In genomic region chr2:219160186-219161017, GRCh38 we compare ENCODE assay signal across 1 cellular context.
A peak's percentile ranks its signal among the peaks of the same experiment; 100 is the strongest.
TF ChIP-seq lines count a peak whose summit lies in the region.

A gene with protein sequence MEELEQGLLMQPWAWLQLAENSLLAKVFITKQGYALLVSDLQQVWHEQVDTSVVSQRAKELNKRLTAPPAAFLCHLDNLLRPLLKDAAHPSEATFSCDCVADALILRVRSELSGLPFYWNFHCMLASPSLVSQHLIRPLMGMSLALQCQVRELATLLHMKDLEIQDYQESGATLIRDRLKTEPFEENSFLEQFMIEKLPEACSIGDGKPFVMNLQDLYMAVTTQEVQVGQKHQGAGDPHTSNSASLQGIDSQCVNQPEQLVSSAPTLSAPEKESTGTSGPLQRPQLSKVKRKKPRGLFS (minus strand): TSS chr2:219160815. CDS start chr2:219158362, 2,453 bp downstream.

TF ChIP-seq in HepG2, 621 proteins besides CTCF, POLR2A, EP300 and RAD21 (continued from another document and continues in another):
- TF ChIP-seq, protein P1, sequence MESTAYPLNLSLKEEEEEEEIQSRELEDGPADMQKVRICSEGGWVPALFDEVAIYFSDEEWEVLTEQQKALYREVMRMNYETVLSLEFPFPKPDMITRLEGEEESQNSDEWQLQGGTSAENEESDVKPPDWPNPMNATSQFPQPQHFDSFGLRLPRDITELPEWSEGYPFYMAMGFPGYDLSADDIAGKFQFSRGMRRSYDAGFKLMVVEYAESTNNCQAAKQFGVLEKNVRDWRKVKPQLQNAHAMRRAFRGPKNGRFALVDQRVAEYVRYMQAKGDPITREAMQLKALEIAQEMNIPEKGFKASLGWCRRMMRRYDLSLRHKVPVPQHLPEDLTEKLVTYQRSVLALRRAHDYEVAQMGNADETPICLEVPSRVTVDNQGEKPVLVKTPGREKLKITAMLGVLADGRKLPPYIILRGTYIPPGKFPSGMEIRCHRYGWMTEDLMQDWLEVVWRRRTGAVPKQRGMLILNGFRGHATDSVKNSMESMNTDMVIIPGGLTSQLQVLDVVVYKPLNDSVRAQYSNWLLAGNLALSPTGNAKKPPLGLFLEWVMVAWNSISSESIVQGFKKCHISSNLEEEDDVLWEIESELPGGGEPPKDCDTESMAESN (CRISPR knock-in tag; conservative IDR thresholded peaks at IDR 0.05): peak; percentile 96
- TF ChIP-seq LCORL (IDR thresholded peaks at IDR 0.05) (peak; percentile 54; the same call in 1 of the 2 replicates), LCORL (CRISPR knock-in tag; IDR thresholded peaks at IDR 0.05) (peak; percentile 93), SRSF1 (optimal IDR thresholded peaks at IDR 0.05; ENCODE audit: low read depth, low read length) (peak; percentile 48), ISL2 (CRISPR knock-in tag; IDR thresholded peaks at IDR 0.05) (peak; percentile 67; the same call in 1 of the 2 replicates), FOXC1 (CRISPR knock-in tag; IDR thresholded peaks at IDR 0.05; ENCODE audit: borderline replicate concordance) (peak; percentile 97), HNRNPLL (IDR thresholded peaks at IDR 0.05; ENCODE audit: low read depth, low read length, poor library complexity, severe bottlenecking) (peak; percentile 77), BCL3 (CRISPR knock-in tag; IDR thresholded peaks at IDR 0.05) (peak; percentile 88), TRIM24 (CRISPR knock-in tag; IDR thresholded peaks at IDR 0.05) (no peak), ZNF317 (CRISPR knock-in tag; IDR thresholded peaks at IDR 0.05) (peak; percentile 76), GATA4 (IDR thresholded peaks at IDR 0.05; ENCODE audit: borderline replicate concordance, low read depth) (no peak; the same call in 1 of the 2 replicates), ZSCAN29 (CRISPR knock-in tag; conservative IDR thresholded peaks at IDR 0.05) (0 out of 2 replicates have a peak, but pooled peaks have one; percentile 64), KLF6 (CRISPR knock-in tag; IDR thresholded peaks at IDR 0.05) (peak; percentile 95), SNAI1 (CRISPR knock-in tag; IDR thresholded peaks at IDR 0.05; ENCODE audit: borderline replicate concordance) (peak; percentile 34; the same call in 1 of the 2 replicates), ZNF20 (CRISPR knock-in tag; IDR thresholded peaks at IDR 0.05) (no peak), ZNF484 (CRISPR knock-in tag; IDR thresholded peaks at IDR 0.05; ENCODE audit: borderline replicate concordance, low read depth) (0 out of 2 replicates have a peak, but pooled peaks have one; percentile 56), TAF1 (CRISPR knock-in tag; IDR thresholded peaks at IDR 0.05) (peak; percentile 86), ZNF430 (CRISPR knock-in tag; IDR thresholded peaks at IDR 0.05) (peak; percentile 74), ZIK1 (CRISPR knock-in tag; IDR thresholded peaks at IDR 0.05; ENCODE audit: borderline replicate concordance, low read depth) (peak; percentile 95), ZSCAN12 (CRISPR knock-in tag; IDR thresholded peaks at IDR 0.05) (peak; percentile 56; the same call in 1 of the 2 replicates), ZNF768 (CRISPR knock-in tag; IDR thresholded peaks at IDR 0.05) (peak; percentile 74), DMAP1 (CRISPR knock-in tag; IDR thresholded peaks at IDR 0.05) (peak; percentile 93), TMF1 (CRISPR knock-in tag; IDR thresholded peaks at IDR 0.05; ENCODE audit: low read depth) (peak; percentile 93), FOXA3 (CRISPR knock-in tag; IDR thresholded peaks at IDR 0.05) (peak; percentile 62), TBX2 (CRISPR knock-in tag; IDR thresholded peaks at IDR 0.05; ENCODE audit: borderline replicate concordance) (peak; percentile 87), CREB1 (IDR thresholded peaks at IDR 0.05) (no peak), CREB1 (CRISPR knock-in tag; IDR thresholded peaks at IDR 0.05) (no peak), CCDC6 (CRISPR knock-in tag; IDR thresholded peaks at IDR 0.05) (no peak; the same call in 1 of the 2 replicates), NAIF1 (CRISPR knock-in tag; IDR thresholded peaks at IDR 0.05; ENCODE audit: borderline replicate concordance) (no peak), KMT2B (CRISPR knock-in tag; IDR thresholded peaks at IDR 0.05) (peak; percentile 84), ZNF550 (CRISPR knock-in tag; IDR thresholded peaks at IDR 0.05; ENCODE audit: borderline replicate concordance) (peak; percentile 92), BRCA1 (CRISPR knock-in tag; IDR thresholded peaks at IDR 0.05) (peak; percentile 89), ZNF678 (CRISPR knock-in tag; IDR thresholded peaks at IDR 0.05) (peak; percentile 28; the same call in 1 of the 2 replicates), ZNF564 (CRISPR knock-in tag; IDR thresholded peaks at IDR 0.05) (no peak), JUND (CRISPR knock-in tag; IDR thresholded peaks at IDR 0.05) (no peak; the same call in 1 of the 2 replicates), ZNF891 (CRISPR knock-in tag; IDR thresholded peaks at IDR 0.05) (peak; percentile 80; the same call in 1 of the 2 replicates), KDM6A (CRISPR knock-in tag; IDR thresholded peaks at IDR 0.05; ENCODE audit: low read depth) (no peak), FUBP1 (CRISPR knock-in tag; IDR thresholded peaks at IDR 0.05; ENCODE audit: borderline replicate concordance) (peak; percentile 53; the same call in 1 of the 2 replicates), ZBTB7B (CRISPR knock-in tag; IDR thresholded peaks at IDR 0.05) (0 out of 2 replicates have a peak, but pooled peaks have one; percentile 85), RBAK (CRISPR knock-in tag; IDR thresholded peaks at IDR 0.05) (0 out of 2 replicates have a peak, but pooled peaks have one; percentile 50), ZNF234 (CRISPR knock-in tag; conservative IDR thresholded peaks at IDR 0.05) (no peak; the same call in 1 of the 2 replicates), HDAC1 (CRISPR knock-in tag; IDR thresholded peaks at IDR 0.05) (peak; percentile 88), ZNF691 (CRISPR knock-in tag; IDR thresholded peaks at IDR 0.05; ENCODE audit: borderline replicate concordance, low read depth) (no peak), CREBL2 (CRISPR knock-in tag; IDR thresholded peaks at IDR 0.05; ENCODE audit: borderline replicate concordance) (peak; percentile 58; the same call in 1 of the 2 replicates), ATF7 (IDR thresholded peaks at IDR 0.05) (no peak), ATF7 (CRISPR knock-in tag; IDR thresholded peaks at IDR 0.05) (no peak), NFYC (CRISPR knock-in tag; IDR thresholded peaks at IDR 0.05) (no peak), ZFP90 (CRISPR knock-in tag; IDR thresholded peaks at IDR 0.05; ENCODE audit: borderline replicate concordance) (peak; percentile 93), MYNN (CRISPR knock-in tag; IDR thresholded peaks at IDR 0.05; ENCODE audit: low read depth) (no peak; the same call in 1 of the 2 replicates), ZFAT (CRISPR knock-in tag; conservative IDR thresholded peaks at IDR 0.05) (0 out of 2 replicates have a peak, but pooled peaks have one; percentile 52), HMG20A (CRISPR knock-in tag; IDR thresholded peaks at IDR 0.05; ENCODE audit: borderline replicate concordance) (no peak), HMGXB3 (CRISPR knock-in tag; IDR thresholded peaks at IDR 0.05; ENCODE audit: borderline replicate concordance) (peak; percentile 86), RORA (CRISPR knock-in tag; IDR thresholded peaks at IDR 0.05) (no peak), ZNF124 (CRISPR knock-in tag; IDR thresholded peaks at IDR 0.05) (peak; percentile 64), ZNF761 (CRISPR knock-in tag; conservative IDR thresholded peaks at IDR 0.05) (no peak; the same call in 1 of the 2 replicates)
- TF ChIP-seq, protein P2, sequence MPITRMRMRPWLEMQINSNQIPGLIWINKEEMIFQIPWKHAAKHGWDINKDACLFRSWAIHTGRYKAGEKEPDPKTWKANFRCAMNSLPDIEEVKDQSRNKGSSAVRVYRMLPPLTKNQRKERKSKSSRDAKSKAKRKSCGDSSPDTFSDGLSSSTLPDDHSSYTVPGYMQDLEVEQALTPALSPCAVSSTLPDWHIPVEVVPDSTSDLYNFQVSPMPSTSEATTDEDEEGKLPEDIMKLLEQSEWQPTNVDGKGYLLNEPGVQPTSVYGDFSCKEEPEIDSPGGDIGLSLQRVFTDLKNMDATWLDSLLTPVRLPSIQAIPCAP (CRISPR knock-in tag; IDR thresholded peaks at IDR 0.05; ENCODE audit: low read depth): no peak
- TF ChIP-seq, protein P3, sequence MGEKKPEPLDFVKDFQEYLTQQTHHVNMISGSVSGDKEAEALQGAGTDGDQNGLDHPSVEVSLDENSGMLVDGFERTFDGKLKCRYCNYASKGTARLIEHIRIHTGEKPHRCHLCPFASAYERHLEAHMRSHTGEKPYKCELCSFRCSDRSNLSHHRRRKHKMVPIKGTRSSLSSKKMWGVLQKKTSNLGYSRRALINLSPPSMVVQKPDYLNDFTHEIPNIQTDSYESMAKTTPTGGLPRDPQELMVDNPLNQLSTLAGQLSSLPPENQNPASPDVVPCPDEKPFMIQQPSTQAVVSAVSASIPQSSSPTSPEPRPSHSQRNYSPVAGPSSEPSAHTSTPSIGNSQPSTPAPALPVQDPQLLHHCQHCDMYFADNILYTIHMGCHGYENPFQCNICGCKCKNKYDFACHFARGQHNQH (CRISPR knock-in tag; IDR thresholded peaks at IDR 0.05): peak; percentile 87; the same call in 1 of the 2 replicates
- TF ChIP-seq, protein P4, sequence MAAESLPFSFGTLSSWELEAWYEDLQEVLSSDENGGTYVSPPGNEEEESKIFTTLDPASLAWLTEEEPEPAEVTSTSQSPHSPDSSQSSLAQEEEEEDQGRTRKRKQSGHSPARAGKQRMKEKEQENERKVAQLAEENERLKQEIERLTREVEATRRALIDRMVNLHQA (CRISPR knock-in tag; IDR thresholded peaks at IDR 0.05): no peak
